In the genomic region with DNA sequence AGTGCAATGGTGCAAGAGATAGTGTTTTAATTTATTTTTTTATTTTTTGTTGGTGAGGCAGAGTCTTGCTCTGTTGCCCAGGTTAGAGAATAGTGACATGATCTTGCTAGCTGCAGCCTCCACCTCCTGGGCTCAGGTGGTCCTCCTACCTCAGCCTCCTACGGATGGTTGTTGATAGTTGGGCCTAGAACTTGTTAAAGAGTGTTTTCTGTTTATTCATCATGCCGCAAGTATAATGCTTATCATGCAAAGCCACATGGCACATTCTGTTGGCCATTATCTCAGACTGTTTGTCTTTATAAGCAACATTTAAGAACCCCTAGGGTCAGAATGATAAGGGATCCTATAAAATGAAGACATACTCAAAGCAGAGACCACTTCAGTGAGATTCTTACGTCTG, we compare ENCODE assay signal across 12 cellular contexts. TPM values are rescaled to one million over a fixed set of nuclear protein-coding genes. Genes with fewer than 3 reads are reported as not detected.
A peak's percentile ranks its signal among the peaks of the same experiment; 100 is the strongest.
DNase-seq lines count a peak whose midpoint lies in the region; ATAC-seq and TF ChIP-seq lines count a peak whose summit lies in the region.
"Had no signal": no experiment of that assay in that cellular context is flagged by ENCODE, and none has a peak within 500 bp of the region (broad histone marks: within the 10 kb centered on the region; RNA-seq: fewer than 3 reads in every experiment).

No MANE protein-coding gene starts in this region.

- intact Hi-C loops in Calu3 (cut with micrococcal nuclease; ENCODE audit: unreplicated experiment) = loop anchor here (5.0 kb wide), 1 partner anchor 65 kb away; a partner anchor contains a TSS
- intact Hi-C loops in activated T-helper 2 cell treated with anti-CD3 and anti-CD28 coated beads, Interferon-gamma antibody, Interleukin-2, Interleukin-4, amounts not matched to agents 10 μg/mL and 5 μg/mL and 100 μg/mL, durations not matched to agents 14 hours and 24 hours and 36 hours (cut with micrococcal nuclease) = loop anchor here (5.0 to 10.0 kb wide), 2 partner anchors 215 to 388 kb away; a partner anchor contains a TSS

- H3K4me1 Mint-ChIP-seq in Calu3 (ENCODE audit: low read depth, unreplicated experiment) (peaks cover 7% of the 10 kb centered on the region), IgD-negative memory B cell (peaks cover 28 to 44% (median 32%) of the 10 kb centered on the region in 3 donors), naive B cell (peaks cover 28 to 54% (median 31%) of the 10 kb centered on the region in 3 donors)
- H3K4me1 Mint-ChIP-seq in activated T-helper 2 cell treated with anti-CD3 and anti-CD28 coated beads, Interferon-gamma antibody, Interleukin-2, Interleukin-4, amounts not matched to agents 10 μg/mL and 5 μg/mL and 100 μg/mL, durations not matched to agents 14 hours and 24 hours and 36 hours (ENCODE audit: low read depth) = peaks cover 39% of the 10 kb centered on the region
- H3K4me1 Mint-ChIP-seq in stimulated activated naive B cell treated with anti-CD40 and anti-IgM and Interleukin-4, amounts not matched to agents 10 μg/mL and 1 μg/mL and 100 μg/mL, for 72 hours = peaks cover 17 to 38% of the 10 kb centered on the region in 2 donors

- peaks cover 1% of the 10 kb centered on the region; the same call in 1 of the 2 replicates for H3K36me3 ChIP-seq in H7 (replicated peaks; ENCODE audit: control insufficient read depth, insufficient read depth, low read length)

- DNase-seq in Calu3 (no peak), naive B cell (no peak), H7 (no peak), NCI-H82 treated with DMSO at 0.1 percent for 48 hours (lab: John Stamatoyannopoulos, UW; ENCODE audit: unreplicated experiment) (no peak)
- DNase-seq in activated T-helper 2 cell treated with anti-CD3 and anti-CD28 coated beads, Interferon-gamma antibody, Interleukin-2, Interleukin-4, amounts not matched to agents 10 μg/mL and 5 μg/mL and 100 μg/mL, durations not matched to agents 14 hours and 24 hours and 36 hours (ENCODE audit: low spot score) = no peak
- no peak for DNase-seq in stimulated activated naive B cell treated with anti-CD40 and anti-IgM and Interleukin-4, amounts not matched to agents 10 μg/mL and 1 μg/mL and 100 μg/mL, for 72 hours
- DNase-seq: amygdala, DMS53, NCI-H1048, NCI-H774 had no signal

- peaks cover 33% of the 10 kb centered on the region for H3K36me3 Mint-ChIP-seq in Calu3 (ENCODE audit: insufficient read depth, unreplicated experiment)
- H3K36me3 Mint-ChIP-seq in IgD-negative memory B cell = peaks cover 5% of the 10 kb centered on the region
- H3K36me3 Mint-ChIP-seq in activated T-helper 2 cell treated with anti-CD3 and anti-CD28 coated beads, Interferon-gamma antibody, Interleukin-2, Interleukin-4, amounts not matched to agents 10 μg/mL and 5 μg/mL and 100 μg/mL, durations not matched to agents 14 hours and 24 hours and 36 hours (ENCODE audit: low read depth) = peaks cover 38% of the 10 kb centered on the region
- H3K36me3 Mint-ChIP-seq in naive B cell = peaks cover 0 to 3% of the 10 kb centered on the region in 2 donors
- H3K36me3 Mint-ChIP-seq in stimulated activated naive B cell treated with anti-CD40 and anti-IgM and Interleukin-4, amounts not matched to agents 10 μg/mL and 1 μg/mL and 100 μg/mL, for 72 hours = peaks cover 4 to 10% of the 10 kb centered on the region in 2 donors

- ATAC-seq in naive B cell (ENCODE audit: low read depth in 2 of 2) (no peak), GM19455 (IDR thresholded peaks at IDR 0.05; ENCODE audit: unreplicated experiment) (no peak)
- ATAC-seq in stimulated activated naive B cell treated with anti-CD40 and anti-IgM and Interleukin-4, amounts not matched to agents 10 μg/mL and 1 μg/mL and 100 μg/mL, for 72 hours (replicated peaks) = no peak

- H3K9me3 Mint-ChIP-seq in Calu3 (ENCODE audit: low read depth, unreplicated experiment) (no peaks in the 10 kb centered on the region), IgD-negative memory B cell (no peaks in the 10 kb centered on the region), naive B cell (no peaks in the 10 kb centered on the region)
- no peaks in the 10 kb centered on the region for H3K9me3 Mint-ChIP-seq in activated T-helper 2 cell treated with anti-CD3 and anti-CD28 coated beads, Interferon-gamma antibody, Interleukin-2, Interleukin-4, amounts not matched to agents 10 μg/mL and 5 μg/mL and 100 μg/mL, durations not matched to agents 14 hours and 24 hours and 36 hours
- H3K9me3 Mint-ChIP-seq in stimulated activated naive B cell treated with anti-CD40 and anti-IgM and Interleukin-4, amounts not matched to agents 10 μg/mL and 1 μg/mL and 100 μg/mL, for 72 hours = no peaks in the 10 kb centered on the region

- H3K4me3 Mint-ChIP-seq in Calu3 (ENCODE audit: low read depth, unreplicated experiment) = peak overlapping the region; percentile 99
- peak overlapping the region in 3 of 4 donors; percentile 49 to 93 (median 72) for H3K4me3 Mint-ChIP-seq in IgD-negative memory B cell
- peak overlapping the region; percentile 94 for H3K4me3 Mint-ChIP-seq in activated T-helper 2 cell treated with anti-CD3 and anti-CD28 coated beads, Interferon-gamma antibody, Interleukin-2, Interleukin-4, amounts not matched to agents 10 μg/mL and 5 μg/mL and 100 μg/mL, durations not matched to agents 14 hours and 24 hours and 36 hours (ENCODE audit: low read depth)
- peak overlapping the region in 6 of 8 donors; percentile 9 to 98 (median 76) for H3K4me3 Mint-ChIP-seq in naive B cell
- peak overlapping the region in 1 of 2 donors; percentile 8 for H3K4me3 Mint-ChIP-seq in stimulated activated naive B cell treated with anti-CD40 and anti-IgM and Interleukin-4, amounts not matched to agents 10 μg/mL and 1 μg/mL and 100 μg/mL, for 72 hours

- no peaks in the 10 kb centered on the region for H3K27me3 ChIP-seq in H7 (ENCODE audit: control insufficient read depth, insufficient read depth, low read length)

- no peak overlapping the region for H3K4me3 ChIP-seq in H7 (ENCODE audit: insufficient read depth, low read depth, low read length)

- no TSS peak for BruUV-seq in Calu3 (replicated peaks; lab: Mats Ljungman, UMichigan)

- no peak overlapping the region for H3K27ac Mint-ChIP-seq in Calu3 (ENCODE audit: unreplicated experiment)
- H3K27ac Mint-ChIP-seq in IgD-negative memory B cell = peak overlapping the region in 1 of 3 donors; percentile 5
- no peak overlapping the region for H3K27ac Mint-ChIP-seq in activated T-helper 2 cell treated with anti-CD3 and anti-CD28 coated beads, Interferon-gamma antibody, Interleukin-2, Interleukin-4, amounts not matched to agents 10 μg/mL and 5 μg/mL and 100 μg/mL, durations not matched to agents 14 hours and 24 hours and 36 hours
- peak overlapping the region in 1 of 6 donors; percentile 34 for H3K27ac Mint-ChIP-seq in naive B cell
- no peak overlapping the region for H3K27ac Mint-ChIP-seq in stimulated activated naive B cell treated with anti-CD40 and anti-IgM and Interleukin-4, amounts not matched to agents 10 μg/mL and 1 μg/mL and 100 μg/mL, for 72 hours

- CTCF ChIA-PET in Calu3 (lab: Charles Lee) = interaction anchor here (0.7 kb wide), 1 partner anchor 81 kb away, joined by 4 read pairs; no protein-coding TSS in a partner anchor

- H3K27me3 Mint-ChIP-seq in Calu3 (ENCODE audit: unreplicated experiment) (no peaks in the 10 kb centered on the region), IgD-negative memory B cell (no peaks in the 10 kb centered on the region), naive B cell (no peaks in the 10 kb centered on the region)
- H3K27me3 Mint-ChIP-seq in activated T-helper 2 cell treated with anti-CD3 and anti-CD28 coated beads, Interferon-gamma antibody, Interleukin-2, Interleukin-4, amounts not matched to agents 10 μg/mL and 5 μg/mL and 100 μg/mL, durations not matched to agents 14 hours and 24 hours and 36 hours (ENCODE audit: low read depth) = no peaks in the 10 kb centered on the region
- no peaks in the 10 kb centered on the region for H3K27me3 Mint-ChIP-seq in stimulated activated naive B cell treated with anti-CD40 and anti-IgM and Interleukin-4, amounts not matched to agents 10 μg/mL and 1 μg/mL and 100 μg/mL, for 72 hours

- no peak for TF ChIP-seq CTCF in Calu3 (IDR thresholded peaks at IDR 0.05; ENCODE audit: unreplicated experiment)

RNA-seq across cellular contexts. Expression of a gene that starts 1.7 kb away (rescaled TPM):
- 59.2 and 71.3 TPM in 2 replicates for total RNA-seq in Calu3 (2022)
- polyA plus RNA-seq in IgD-negative memory B cell (10.9 TPM), naive B cell (ENCODE audit: low read depth in 6 of 6) (10 to 100 TPM in 5 of 6 donors, under 1 TPM in 1; 0.71 to 18.0 (median 11.3) TPM)
- total RNA-seq in activated T-helper 2 cell treated with anti-CD3 and anti-CD28 coated beads, Interferon-gamma antibody, Interleukin-2, Interleukin-4, amounts not matched to agents 10 μg/mL and 5 μg/mL and 100 μg/mL, durations not matched to agents 14 hours and 24 hours and 36 hours = 72.4 and 74.7 TPM in 2 replicates
- 26.4 and 29.2 TPM in 2 replicates for total RNA-seq in H7 (2014; rRNA removed; shearing (Covaris generic))
